ENCODE assay signal across 21 cellular contexts in the genomic region with DNA sequence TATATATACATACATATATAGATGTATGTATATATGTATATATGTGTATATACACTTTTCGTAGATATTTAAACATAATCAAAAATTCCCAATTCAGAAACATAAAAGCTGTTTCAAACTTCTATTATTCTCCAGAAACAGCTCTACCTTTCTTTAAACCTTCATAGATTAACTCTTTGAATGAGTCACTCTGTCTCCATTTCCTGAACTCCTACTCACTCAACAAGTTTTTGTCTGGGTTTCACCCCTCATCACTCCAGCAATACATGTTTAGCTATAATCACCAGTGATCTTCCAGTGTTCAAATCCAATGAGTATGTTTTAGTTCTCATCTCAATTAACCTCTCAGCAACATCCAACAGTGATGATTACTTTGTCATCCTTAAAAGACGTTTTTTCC. TPM values are rescaled to one million over a fixed set of nuclear protein-coding genes. Genes with fewer than 3 reads are reported as not detected.
DNase-seq lines count a peak whose midpoint lies in the region; ATAC-seq and TF ChIP-seq lines count a peak whose summit lies in the region.
"Had no signal": no experiment of that assay in that cellular context is flagged by ENCODE, and none has a peak within 500 bp of the region (broad histone marks: within the 10 kb centered on the region; RNA-seq: fewer than 3 reads in every experiment).

No MANE protein-coding gene starts in this region.

- no peaks in the 10 kb centered on the region for H4K20me1 ChIP-seq in mammary epithelial cell (ENCODE audit: insufficient read depth, low read length)

- no peaks in the 10 kb centered on the region for H3K36me3 Mint-ChIP-seq in WTC11
- H3K36me3 Mint-ChIP-seq: CD4-positive, CD25-positive, alpha-beta regulatory T cell had no signal

- DNase-seq in mammary epithelial cell: peak; percentile 16
- DNase-seq in breast epithelium (ENCODE audit: low spot score in 2 of 2): no peak
- DNase-seq in HT1080 (ENCODE audit: low read depth): peak; percentile 50
- DNase-seq in WTC11 (ENCODE audit: low spot score): no peak
- DNase-seq in foreskin keratinocyte: peak in 1 of 2 donors; percentile 35
- DNase-seq in activated T-cell treated with anti-CD3 and anti-CD28 coated beads, Interleukin-2, amount 50 U/mL, for 1 hour: no peak
- DNase-seq in upper lobe of right lung: no peak
- no peak for DNase-seq in NCI-H2227 treated with DMSO at 0.1 percent for 48 hours (lab: John Stamatoyannopoulos, UW)
- DNase-seq: 8988T; BE2C; Caco-2; CD4-positive, CD25-positive, alpha-beta regulatory T cell; KG1; NCI-H1417; NCI-H187; NCI-H2107; NCI-H524; PC-9; SIG-M5 had no signal

- dilution Hi-C loops in mammary epithelial cell (cut with HindIII; ENCODE audit: low sequenced_read_pairs): no loop called here

- no peak for ATAC-seq in WTC11
- ATAC-seq in foreskin keratinocyte: peak; percentile 37
- ATAC-seq in upper lobe of right lung: no peak

- no peak overlapping the region for H3K4me3 Mint-ChIP-seq in WTC11
- H3K4me3 Mint-ChIP-seq: CD4-positive, CD25-positive, alpha-beta regulatory T cell had no signal

- H3K9ac ChIP-seq in mammary epithelial cell (ENCODE audit: insufficient read depth, low read length): no peak overlapping the region

- H3K27me3 Mint-ChIP-seq in WTC11 (ENCODE audit: low read depth): no peaks in the 10 kb centered on the region
- H3K27me3 Mint-ChIP-seq: CD4-positive, CD25-positive, alpha-beta regulatory T cell had no signal

- intact Hi-C loops in mammary epithelial cell (cut with micrococcal nuclease) (no loop called here), breast epithelium (cut with DNase I; ENCODE audit: low total_unique reads) (no loop called here), upper lobe of right lung (cut with DNase I) (no loop called here)

- H3K9me3 ChIP-seq in mammary epithelial cell (replicated peaks; ENCODE audit: insufficient read depth, low read length) (no peaks in the 10 kb centered on the region), breast epithelium (no peaks in the 10 kb centered on the region), upper lobe of right lung (no peaks in the 10 kb centered on the region)
- H3K9me3 ChIP-seq: BE2C, Caco-2, HAP-1 had no signal

- TF ChIP-seq CTCF in mammary epithelial cell (conservative IDR thresholded peaks at IDR 0.05 in 1 of 2, IDR thresholded peaks at IDR 0.05 in 1 of 2; ENCODE audit: extremely low read depth in 1 of 2, insufficient read depth in 1 of 2, low read depth in 1 of 2, low read length in 2 of 2) (no peak), breast epithelium (IDR thresholded peaks at IDR 0.05) (no peak), WTC11 (IDR thresholded peaks at IDR 0.05) (no peak), foreskin keratinocyte (conservative IDR thresholded peaks at IDR 0.05) (no peak), upper lobe of right lung (IDR thresholded peaks at IDR 0.05) (no peak)

- H3K27me3 ChIP-seq in mammary epithelial cell (ENCODE audit: insufficient read depth, low read length): no peaks in the 10 kb centered on the region
- no peaks in the 10 kb centered on the region for H3K27me3 ChIP-seq in breast epithelium
- H3K27me3 ChIP-seq in foreskin keratinocyte: no peaks in the 10 kb centered on the region
- no peaks in the 10 kb centered on the region for H3K27me3 ChIP-seq in upper lobe of right lung
- H3K27me3 ChIP-seq: BE2C had no signal

- H2AFZ ChIP-seq in mammary epithelial cell (ENCODE audit: low read depth, low read length): no peak overlapping the region
- H2AFZ ChIP-seq: PC-9 had no signal

- no peaks in the 10 kb centered on the region for H3K79me2 ChIP-seq in mammary epithelial cell (ENCODE audit: insufficient read depth, low read length)

- no peaks in the 10 kb centered on the region for H3K36me3 ChIP-seq in mammary epithelial cell (ENCODE audit: insufficient read depth, low read length)
- H3K36me3 ChIP-seq in breast epithelium: no peaks in the 10 kb centered on the region
- no peaks in the 10 kb centered on the region for H3K36me3 ChIP-seq in upper lobe of right lung
- H3K36me3 ChIP-seq: BE2C, HAP-1 had no signal

- 35% methylated on average over 2 of the region's 2 CpGs for WGBS in mammary epithelial cell (ENCODE audit: low coverage, missing lambda C conversion rate)

- BruUV-seq in mammary epithelial cell (replicated peaks; lab: Mats Ljungman, UMichigan): no TSS peak

- peak overlapping the region; percentile 16; the same call in 1 of the 2 replicates for H3K27ac Mint-ChIP-seq in WTC11

- H3K27ac ChIP-seq in mammary epithelial cell (ENCODE audit: insufficient read depth, low read depth, low read length) (no peak overlapping the region), breast epithelium (no peak overlapping the region), foreskin keratinocyte (no peak overlapping the region), upper lobe of right lung (no peak overlapping the region)
- H3K27ac ChIP-seq: PC-9, RWPE1 had no signal

- TF ChIP-seq POLR2A in breast epithelium (IDR thresholded peaks at IDR 0.05): no peak

- no peaks in the 10 kb centered on the region for H3K9me3 Mint-ChIP-seq in WTC11

- in situ Hi-C loops in mammary epithelial cell (cut with MboI; ENCODE audit: low sequenced_read_pairs in 2 of 2): no loop called here

- H3K4me3 ChIP-seq in mammary epithelial cell (replicated peaks in 1 of 3; ENCODE audit: insufficient read depth in 1 of 3, low read depth in 2 of 3, low read length in 3 of 3): no peak overlapping the region
- H3K4me3 ChIP-seq in breast epithelium: no peak overlapping the region
- no peak overlapping the region for H3K4me3 ChIP-seq in upper lobe of right lung
- H3K4me3 ChIP-seq: HAP-1, PC-9 had no signal

- no peaks in the 10 kb centered on the region for H3K4me1 ChIP-seq in mammary epithelial cell (ENCODE audit: insufficient read depth, low read length)
- no peaks in the 10 kb centered on the region for H3K4me1 ChIP-seq in breast epithelium
- no peaks in the 10 kb centered on the region for H3K4me1 ChIP-seq in foreskin keratinocyte
- no peaks in the 10 kb centered on the region for H3K4me1 ChIP-seq in upper lobe of right lung
- H3K4me1 ChIP-seq: Caco-2, HAP-1 had no signal

- no peak overlapping the region for H3K4me2 ChIP-seq in mammary epithelial cell (ENCODE audit: insufficient read depth, low read depth, low read length)
- H3K4me2 ChIP-seq: PC-9 had no signal

- POLR2A ChIA-PET in WTC11 (lab: Charles Lee): no interaction called here

- CTCF ChIA-PET in mammary epithelial cell (lab: Charles Lee; ENCODE audit: low non-redundant PET): no interaction called here
- CTCF ChIA-PET in WTC11 (lab: Charles Lee): no interaction called here

- H3K4me1 Mint-ChIP-seq in WTC11: no peaks in the 10 kb centered on the region
- H3K4me1 Mint-ChIP-seq: CD4-positive, CD25-positive, alpha-beta regulatory T cell had no signal

TF ChIP-seq in WTC11, 78 proteins besides CTCF, POLR2A, EP300 and RAD21 (continues in another document):
- TF ChIP-seq, protein P1, sequence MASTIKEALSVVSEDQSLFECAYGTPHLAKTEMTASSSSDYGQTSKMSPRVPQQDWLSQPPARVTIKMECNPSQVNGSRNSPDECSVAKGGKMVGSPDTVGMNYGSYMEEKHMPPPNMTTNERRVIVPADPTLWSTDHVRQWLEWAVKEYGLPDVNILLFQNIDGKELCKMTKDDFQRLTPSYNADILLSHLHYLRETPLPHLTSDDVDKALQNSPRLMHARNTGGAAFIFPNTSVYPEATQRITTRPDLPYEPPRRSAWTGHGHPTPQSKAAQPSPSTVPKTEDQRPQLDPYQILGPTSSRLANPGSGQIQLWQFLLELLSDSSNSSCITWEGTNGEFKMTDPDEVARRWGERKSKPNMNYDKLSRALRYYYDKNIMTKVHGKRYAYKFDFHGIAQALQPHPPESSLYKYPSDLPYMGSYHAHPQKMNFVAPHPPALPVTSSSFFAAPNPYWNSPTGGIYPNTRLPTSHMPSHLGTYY (CRISPR knock-in tag; IDR thresholded peaks at IDR 0.05): no peak
- no peak for TF ChIP-seq SOX15 (CRISPR knock-in tag; IDR thresholded peaks at IDR 0.05)
- TF ChIP-seq ETV6 (CRISPR knock-in tag; IDR thresholded peaks at IDR 0.05): no peak
- no peak for TF ChIP-seq AFF4 (CRISPR knock-in tag; IDR thresholded peaks at IDR 0.05; ENCODE audit: borderline replicate concordance)
- TF ChIP-seq, protein P2, sequence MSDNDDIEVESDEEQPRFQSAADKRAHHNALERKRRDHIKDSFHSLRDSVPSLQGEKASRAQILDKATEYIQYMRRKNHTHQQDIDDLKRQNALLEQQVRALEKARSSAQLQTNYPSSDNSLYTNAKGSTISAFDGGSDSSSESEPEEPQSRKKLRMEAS (CRISPR knock-in tag; IDR thresholded peaks at IDR 0.05): no peak

RNA-seq across cellular contexts. Expression of gene DGKB, which starts 9.6 kb away (rescaled TPM):
- not detected for total RNA-seq in mammary epithelial cell
- polyA plus RNA-seq in mammary epithelial cell: not detected
- polyA minus RNA-seq in mammary epithelial cell: not detected
- under 1 TPM; 0.16 to 0.44 (median 0.33) TPM for total RNA-seq in breast epithelium
- total RNA-seq in HT1080 (2014; rRNA removed; shearing (Covaris generic)): not detected in 2 replicates
- polyA plus RNA-seq in HT1080 (2015; cell fraction: cytosol; rRNA removed): 0.01 and 0.42 TPM in 2 replicates
- not detected in 2 replicates for polyA plus RNA-seq in HT1080 (2015; cell fraction: nucleus; rRNA removed)
- total RNA-seq in WTC11 (2021): 1.9 to 3.5 TPM (median 3.0 TPM) in 3 replicates
- not detected in 2 replicates for total RNA-seq in foreskin keratinocyte
- polyA plus RNA-seq in foreskin keratinocyte: not detected in 2 replicates
- not detected for total RNA-seq in upper lobe of right lung
- total RNA-seq: CD4-positive, CD25-positive, alpha-beta regulatory T cell had no signal
- polyA plus RNA-seq: CD4-positive, CD25-positive, alpha-beta regulatory T cell had no signal

Comparison
In these comparisons a context has a peak if more than half of its experiments do, and no peak if none do; other contexts are left out.
1. DNase-seq: peak in mammary epithelial cell (single experiment) and HT1080 (single experiment); none in breast epithelium (0 of 2), WTC11 (single experiment), activated T-cell treated with anti-CD3 and anti-CD28 coated beads, Interleukin-2, amount 50 U/mL, for 1 hour (single experiment), upper lobe of right lung (single experiment) and NCI-H2227 treated with DMSO at 0.1 percent for 48 hours (single experiment).